Comparison of ENCODE assay signal across 8 cellular contexts in the genomic region with DNA sequence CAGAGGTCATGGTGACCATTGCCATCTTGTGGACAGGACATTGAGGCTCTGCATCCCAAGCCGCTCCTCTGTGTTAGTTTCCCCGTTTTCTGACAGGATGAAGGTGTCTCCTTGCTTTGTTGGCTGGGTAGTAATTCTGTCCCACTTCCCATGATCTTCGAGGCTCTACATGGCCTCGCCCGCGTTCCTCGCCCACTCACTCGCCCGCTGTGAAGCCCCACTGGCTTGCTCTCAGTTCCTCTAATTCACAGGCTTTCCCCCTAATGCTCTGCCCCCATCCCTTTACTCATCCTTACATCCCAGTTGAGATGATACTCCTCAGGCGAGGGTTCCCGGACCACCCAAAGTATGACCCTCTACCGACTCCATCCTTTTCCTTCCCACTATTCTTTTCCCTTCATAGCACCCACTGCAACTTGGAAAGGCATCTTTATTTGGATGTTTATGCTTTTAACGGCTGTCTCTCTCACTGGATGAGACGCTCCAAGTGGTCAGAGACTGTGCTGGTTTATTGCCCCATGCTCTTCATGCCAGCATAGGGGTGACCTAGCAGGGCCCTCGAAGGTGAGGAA. TPM values are rescaled to one million over a fixed set of nuclear protein-coding genes. Genes with fewer than 3 reads are reported as not detected.
A peak's percentile ranks its signal among the peaks of the same experiment; 100 is the strongest.
DNase-seq lines count a peak whose midpoint lies in the region; ATAC-seq and TF ChIP-seq lines count a peak whose summit lies in the region.

No MANE protein-coding gene starts in this region.

- DNase-seq in activated CD4-positive, alpha-beta T cell treated with anti-CD3 and anti-CD28 coated beads for 36 hours = no peak
- DNase-seq in activated CD4-positive, alpha-beta T cell treated with anti-CD3 and anti-CD28 coated beads for 4 hours = no peak
- DNase-seq in activated naive CD8-positive, alpha-beta T cell treated with anti-CD3 and anti-CD28 coated beads, Interleukin-2, amount 10 ng/mL, durations not matched to agents 7 days and 5 days = no peak
- DNase-seq in lung (ENCODE audit: low spot score) (no peak), NCI-H2171 (lab: John Stamatoyannopoulos, UW) (no peak), NCI-H1417 (lab: John Stamatoyannopoulos, UW) (no peak), GM19238 (ENCODE audit: insufficient read length, low spot score) (no peak)

- peaks cover 49% of the 10 kb centered on the region for H3K36me3 Mint-ChIP-seq in activated CD4-positive, alpha-beta T cell treated with anti-CD3 and anti-CD28 coated beads for 36 hours (ENCODE audit: low read depth)
- peaks cover 25% of the 10 kb centered on the region for H3K36me3 Mint-ChIP-seq in activated naive CD8-positive, alpha-beta T cell treated with anti-CD3 and anti-CD28 coated beads, Interleukin-2, amount 10 ng/mL, durations not matched to agents 7 days and 5 days

- peaks cover 15 to 40% of the 10 kb centered on the region in 2 donors for H3K36me3 ChIP-seq in lung (ENCODE audit: control insufficient read depth in 2 of 2, insufficient read depth in 2 of 2, low read length in 2 of 2)

- H3K9me3 ChIP-seq in lung (ENCODE audit: control insufficient read depth in 2 of 2, insufficient read depth in 1 of 2, low read length in 1 of 2) = no peaks in the 10 kb centered on the region

- no peaks in the 10 kb centered on the region for H3K9me3 Mint-ChIP-seq in activated CD4-positive, alpha-beta T cell treated with anti-CD3 and anti-CD28 coated beads for 36 hours (ENCODE audit: low read depth)
- H3K9me3 Mint-ChIP-seq in activated naive CD8-positive, alpha-beta T cell treated with anti-CD3 and anti-CD28 coated beads, Interleukin-2, amount 10 ng/mL, durations not matched to agents 7 days and 5 days = no peaks in the 10 kb centered on the region

- peak overlapping the region; percentile 83 for H3K4me3 Mint-ChIP-seq in activated CD4-positive, alpha-beta T cell treated with anti-CD3 and anti-CD28 coated beads for 36 hours
- H3K4me3 Mint-ChIP-seq in activated naive CD8-positive, alpha-beta T cell treated with anti-CD3 and anti-CD28 coated beads, Interleukin-2, amount 10 ng/mL, durations not matched to agents 7 days and 5 days = peak overlapping the region; percentile 85

- H3K4me1 ChIP-seq in lung (ENCODE audit: control insufficient read depth in 2 of 2, insufficient read depth in 2 of 2, low read length in 2 of 2) = peaks cover 0 to 17% of the 10 kb centered on the region in 2 donors

- POLR2A ChIA-PET in activated CD4-positive, alpha-beta T cell treated with anti-CD3 and anti-CD28 coated beads for 36 hours (lab: Charles Lee) = interaction anchor here (3.7 to 4.3 kb wide), 2 partner anchors 11 to 34 kb away, joined by 28 to 70 read pairs; a partner anchor contains a TSS
- POLR2A ChIA-PET in activated naive CD8-positive, alpha-beta T cell treated with anti-CD3 and anti-CD28 coated beads, Interleukin-2, amount 10 ng/mL, durations not matched to agents 7 days and 5 days (lab: Charles Lee) = interaction anchor here (4.3 kb wide), 1 partner anchor 11 kb away, joined by 111 read pairs; a partner anchor contains a TSS

- H3K4me3 ChIP-seq in lung = peak overlapping the region; percentile 51

- CTCF ChIA-PET in activated CD4-positive, alpha-beta T cell treated with anti-CD3 and anti-CD28 coated beads for 36 hours (lab: Charles Lee) = interaction anchor here (1.5 to 3.1 kb wide), 2 partner anchors 11 to 85 kb away, joined by 16 to 40 read pairs; a partner anchor contains a TSS

- ATAC-seq in activated CD4-positive, alpha-beta T cell treated with anti-CD3 and anti-CD28 coated beads for 36 hours = no peak
- ATAC-seq in HG03095 (IDR thresholded peaks at IDR 0.05; ENCODE audit: unreplicated experiment) (peak; percentile 11), lung (ENCODE audit: insufficient read depth, low FRiP score) (no peak)
- no peak for ATAC-seq in activated naive CD8-positive, alpha-beta T cell treated with anti-CD3 and anti-CD28 coated beads, Interleukin-2, amount 10 ng/mL, durations not matched to agents 7 days and 5 days (ENCODE audit: low read depth)

- peak overlapping the region; percentile 89 for H3K27ac ChIP-seq in lung (ENCODE audit: low read depth in 1 of 2, low read length in 1 of 2)

- no peaks in the 10 kb centered on the region for H3K27me3 Mint-ChIP-seq in activated CD4-positive, alpha-beta T cell treated with anti-CD3 and anti-CD28 coated beads for 36 hours
- no peaks in the 10 kb centered on the region for H3K27me3 Mint-ChIP-seq in activated naive CD8-positive, alpha-beta T cell treated with anti-CD3 and anti-CD28 coated beads, Interleukin-2, amount 10 ng/mL, durations not matched to agents 7 days and 5 days

- H3K4me1 Mint-ChIP-seq in activated CD4-positive, alpha-beta T cell treated with anti-CD3 and anti-CD28 coated beads for 36 hours = peaks cover 58% of the 10 kb centered on the region
- peaks cover 51% of the 10 kb centered on the region for H3K4me1 Mint-ChIP-seq in activated naive CD8-positive, alpha-beta T cell treated with anti-CD3 and anti-CD28 coated beads, Interleukin-2, amount 10 ng/mL, durations not matched to agents 7 days and 5 days

- no peak for TF ChIP-seq CTCF in lung (IDR thresholded peaks at IDR 0.05; ENCODE audit: control extremely low read depth, extremely low read depth)

- no peaks in the 10 kb centered on the region for H3K27me3 ChIP-seq in lung (ENCODE audit: control insufficient read depth, insufficient read depth)

- 31 to 39% methylated on average over 15 of the region's 15 CpGs for WGBS in lung, 2 donors

- intact Hi-C loops in activated CD4-positive, alpha-beta T cell treated with anti-CD3 and anti-CD28 coated beads for 36 hours (cut with DNase I, micrococcal nuclease) = loop anchor here (1.0 to 2.0 kb wide), 5 partner anchors 7 to 161 kb away; a partner anchor contains a TSS

- H3K27ac Mint-ChIP-seq in activated CD4-positive, alpha-beta T cell treated with anti-CD3 and anti-CD28 coated beads for 36 hours = peak overlapping the region; percentile 89
- peak overlapping the region; percentile 92 for H3K27ac Mint-ChIP-seq in activated naive CD8-positive, alpha-beta T cell treated with anti-CD3 and anti-CD28 coated beads, Interleukin-2, amount 10 ng/mL, durations not matched to agents 7 days and 5 days

RNA-seq across cellular contexts. Expression of a gene that starts 0.5 kb away (rescaled TPM):
- 10 to 100 TPM; 14.1 TPM for total RNA-seq in activated CD4-positive, alpha-beta T cell treated with anti-CD3 and anti-CD28 coated beads for 36 hours
- total RNA-seq in activated naive CD8-positive, alpha-beta T cell treated with anti-CD3 and anti-CD28 coated beads, Interleukin-2, amount 10 ng/mL, durations not matched to agents 7 days and 5 days = 10 to 100 TPM; 28.4 TPM
- total RNA-seq in lung = 10 to 100 TPM; 29.9 to 44.4 TPM
- polyA plus RNA-seq in lung = 10 to 100 TPM; 15.0 to 39.9 TPM

RNA-seq across cellular contexts. Expression of a gene that starts 7.5 kb away (rescaled TPM):
- total RNA-seq in activated CD4-positive, alpha-beta T cell treated with anti-CD3 and anti-CD28 coated beads for 36 hours = 10 to 100 TPM; 17.2 to 19.9 TPM
- 10 to 100 TPM; 14.0 to 14.3 TPM for total RNA-seq in activated naive CD8-positive, alpha-beta T cell treated with anti-CD3 and anti-CD28 coated beads, Interleukin-2, amount 10 ng/mL, durations not matched to agents 7 days and 5 days
- total RNA-seq in lung = 10 to 100 TPM; 13.1 to 20.1 TPM
- polyA plus RNA-seq in lung = 10 to 100 TPM; 20.7 to 40.6 TPM

RNA-seq across cellular contexts. Expression of a gene that starts 10.9 kb away (rescaled TPM):
- 1,000 to 10,000 TPM; 2,120 to 2,263 TPM for total RNA-seq in activated CD4-positive, alpha-beta T cell treated with anti-CD3 and anti-CD28 coated beads for 36 hours
- 100 to 1,000 TPM; 453 to 466 TPM for total RNA-seq in activated naive CD8-positive, alpha-beta T cell treated with anti-CD3 and anti-CD28 coated beads, Interleukin-2, amount 10 ng/mL, durations not matched to agents 7 days and 5 days
- 100 to 1,000 TPM; 458 to 700 TPM for total RNA-seq in lung
- polyA plus RNA-seq in lung = 100 to 1,000 TPM; 289 to 560 TPM

RNA-seq across cellular contexts. Expression of a gene that starts 12.4 kb away (rescaled TPM):
- total RNA-seq in activated CD4-positive, alpha-beta T cell treated with anti-CD3 and anti-CD28 coated beads for 36 hours = under 1 TPM in 1 of 2 experiments, not detected in 1; 0.09 TPM
- total RNA-seq in activated naive CD8-positive, alpha-beta T cell treated with anti-CD3 and anti-CD28 coated beads, Interleukin-2, amount 10 ng/mL, durations not matched to agents 7 days and 5 days = not detected
- under 1 TPM; 0.11 to 0.21 TPM for total RNA-seq in lung
- under 1 TPM; 0.02 to 0.04 TPM for polyA plus RNA-seq in lung

RNA-seq across cellular contexts. Expression of a gene that starts 34.4 kb away (rescaled TPM):
- total RNA-seq in activated CD4-positive, alpha-beta T cell treated with anti-CD3 and anti-CD28 coated beads for 36 hours = 10 to 100 TPM; 59.8 to 98.3 TPM
- 10 to 100 TPM; 22.5 to 24.0 TPM for total RNA-seq in activated naive CD8-positive, alpha-beta T cell treated with anti-CD3 and anti-CD28 coated beads, Interleukin-2, amount 10 ng/mL, durations not matched to agents 7 days and 5 days
- 10 to 100 TPM; 19.1 to 42.7 TPM for total RNA-seq in lung
- polyA plus RNA-seq in lung = 10 to 100 TPM; 20.3 to 32.5 TPM
